Comparison of ENCODE assay signal across 9 cellular contexts in genomic region chr1:7808253-7808844, GRCh38. TPM values are rescaled to one million over a fixed set of nuclear protein-coding genes. Genes with fewer than 3 reads are reported as not detected.
A peak's percentile ranks its signal among the peaks of the same experiment; 100 is the strongest.
DNase-seq lines count a peak whose midpoint lies in the region; ATAC-seq and TF ChIP-seq lines count a peak whose summit lies in the region.
"Had no signal": no experiment of that assay in that cellular context is flagged by ENCODE, and none has a peak within 500 bp of the region (broad histone marks: within the 10 kb centered on the region; RNA-seq: fewer than 3 reads in every experiment).

No MANE protein-coding gene starts in this region.

- TF ChIP-seq CTCF in LNCaP clone FGC (IDR thresholded peaks at IDR 0.05; ENCODE audit: control insufficient read depth, extremely low read depth, insufficient read depth) (peak; percentile 64), left lung (IDR thresholded peaks at IDR 0.05) (peak; percentile 21 to 56)

- no peak overlapping the region for H3K27ac Mint-ChIP-seq in activated naive CD8-positive, alpha-beta T cell treated with anti-CD3 and anti-CD28 coated beads, Interleukin-2, amount 50 U/mL, for 24 hours
- H3K27ac Mint-ChIP-seq: naive thymus-derived CD8-positive, alpha-beta T cell had no signal

- H3K36me3 Mint-ChIP-seq in activated naive CD8-positive, alpha-beta T cell treated with anti-CD3 and anti-CD28 coated beads, Interleukin-2, amount 50 U/mL, for 24 hours (ENCODE audit: low read depth): peaks cover 15% of the 10 kb centered on the region

- H3K9me3 ChIP-seq in left lung: peaks cover 0 to 2% of the 10 kb centered on the region in 2 donors

- no peaks in the 10 kb centered on the region for H3K27me3 Mint-ChIP-seq in activated naive CD8-positive, alpha-beta T cell treated with anti-CD3 and anti-CD28 coated beads, Interleukin-2, amount 50 U/mL, for 24 hours
- H3K27me3 Mint-ChIP-seq: naive thymus-derived CD8-positive, alpha-beta T cell had no signal

- peaks cover 1% of the 10 kb centered on the region for H3K4me1 Mint-ChIP-seq in activated naive CD8-positive, alpha-beta T cell treated with anti-CD3 and anti-CD28 coated beads, Interleukin-2, amount 50 U/mL, for 24 hours
- H3K4me1 Mint-ChIP-seq: naive thymus-derived CD8-positive, alpha-beta T cell had no signal

- ATAC-seq in activated naive CD8-positive, alpha-beta T cell treated with anti-CD3 and anti-CD28 coated beads, Interleukin-2, amount 50 U/mL, for 24 hours: peak; percentile 49
- ATAC-seq in left lung (peak; percentile 56), HG03095 (IDR thresholded peaks at IDR 0.05; ENCODE audit: unreplicated experiment) (no peak), GM19328 (IDR thresholded peaks at IDR 0.05; ENCODE audit: unreplicated experiment) (no peak)
- ATAC-seq: naive thymus-derived CD8-positive, alpha-beta T cell had no signal

- peaks cover 6% of the 10 kb centered on the region for H3K9me3 Mint-ChIP-seq in activated naive CD8-positive, alpha-beta T cell treated with anti-CD3 and anti-CD28 coated beads, Interleukin-2, amount 50 U/mL, for 24 hours

- no peak overlapping the region for H3K4me3 Mint-ChIP-seq in activated naive CD8-positive, alpha-beta T cell treated with anti-CD3 and anti-CD28 coated beads, Interleukin-2, amount 50 U/mL, for 24 hours
- H3K4me3 Mint-ChIP-seq: naive thymus-derived CD8-positive, alpha-beta T cell had no signal

- H3K36me3 ChIP-seq in left lung: peaks cover 7 to 58% of the 10 kb centered on the region in 2 donors

- intact Hi-C loops in left lung (cut with DNase I): no loop called here

- H3K4me1 ChIP-seq in left lung: no peaks in the 10 kb centered on the region

- H3K27me3 ChIP-seq in left lung: no peaks in the 10 kb centered on the region

- no peak overlapping the region for H3K27ac ChIP-seq in left lung

- peak; percentile 54 for DNase-seq in ELR (ENCODE audit: low read depth)
- no peak for DNase-seq in LNCaP clone FGC (ENCODE audit: low read depth)
- DNase-seq in activated naive CD8-positive, alpha-beta T cell treated with anti-CD3 and anti-CD28 coated beads, Interleukin-2, amount 50 U/mL, for 24 hours: no peak
- no peak for DNase-seq in left lung
- DNase-seq in middle frontal gyrus (ENCODE audit: extremely low spot score, low spot score): no peak
- DNase-seq in stimulated activated CD4-positive, alpha-beta T cell treated with anti-CD3 and anti-CD28 coated beads, Interleukin-4, amount 100 ng/mL, for 4 hours: no peak

- H3K4me3 ChIP-seq in LNCaP clone FGC (ENCODE audit: low read depth, low read length) (no peak overlapping the region), left lung (no peak overlapping the region)

RNA-seq across cellular contexts. Expression of gene PER3, which starts 24.3 kb away (rescaled TPM):
- 10 to 100 TPM; 14.8 to 16.1 TPM for total RNA-seq in left lung

RNA-seq across cellular contexts. Expression of gene VAMP3, which starts 37.3 kb away (rescaled TPM):
- 100 to 1,000 TPM; 110 to 111 TPM for total RNA-seq in left lung

RNA-seq across cellular contexts. Expression of gene UTS2, which starts 44.5 kb away (rescaled TPM):
- under 1 TPM in 1 of 2 donors, not detected in 1; 0.58 TPM for total RNA-seq in left lung
- total RNA-seq: naive thymus-derived CD8-positive, alpha-beta T cell had no signal

Comparison
In these comparisons a context has a peak if more than half of its experiments do, and no peak if none do; other contexts are left out.
1. ATAC-seq: peak in activated naive CD8-positive, alpha-beta T cell treated with anti-CD3 and anti-CD28 coated beads, Interleukin-2, amount 50 U/mL, for 24 hours (single experiment) and left lung (single experiment); none in HG03095 (single experiment) and GM19328 (single experiment).